ENCODE assay signal across 27 cellular contexts in the genomic region with DNA sequence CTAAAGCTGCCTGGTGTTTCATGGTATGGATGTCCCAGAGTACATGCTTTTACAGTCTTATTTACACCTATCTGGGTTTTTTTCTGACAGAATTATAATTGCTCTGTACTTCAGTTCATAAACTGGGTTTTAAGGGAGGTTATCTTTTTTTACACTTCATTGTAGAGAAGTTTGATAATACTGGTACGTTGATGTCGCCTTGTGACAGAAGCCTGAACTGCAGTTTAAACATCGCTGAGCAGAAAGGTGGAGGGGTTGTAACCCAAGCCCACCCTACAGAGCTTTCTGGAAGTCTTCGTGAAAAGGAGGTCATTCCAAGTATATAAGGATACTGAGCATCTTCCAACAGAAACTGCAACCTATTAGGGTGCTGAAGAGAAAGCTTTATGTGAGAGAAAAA. TPM values are rescaled to one million over a fixed set of nuclear protein-coding genes. Genes with fewer than 3 reads are reported as not detected.
DNase-seq lines count a peak whose midpoint lies in the region; ATAC-seq and TF ChIP-seq lines count a peak whose summit lies in the region.
"Had no signal": no experiment of that assay in that cellular context is flagged by ENCODE, and none has a peak within 500 bp of the region (broad histone marks: within the 10 kb centered on the region; RNA-seq: fewer than 3 reads in every experiment).

No MANE protein-coding gene starts in this region.

- H3K4me2 ChIP-seq in Loucy (ENCODE audit: low read depth, low read length, poor library complexity, severe bottlenecking) (no peak overlapping the region), osteoblast (ENCODE audit: insufficient read depth, low read length) (no peak overlapping the region)
- H3K4me2 ChIP-seq: BLaER1 had no signal

- H3K9me3 ChIP-seq in Loucy (ENCODE audit: insufficient read depth, low read depth, low read length), result no peaks in the 10 kb centered on the region
- no peaks in the 10 kb centered on the region for H3K9me3 ChIP-seq in osteoblast (ENCODE audit: low read depth, low read length)
- H3K9me3 ChIP-seq: BLaER1, body of pancreas, esophagus muscularis mucosa, ovary, right atrium auricular region, tibial nerve had no signal

- H3K27me3 Mint-ChIP-seq in chondrocyte (ENCODE audit: low read depth), result peaks cover 2% of the 10 kb centered on the region
- no peaks in the 10 kb centered on the region for H3K27me3 Mint-ChIP-seq in activated CD8-positive, alpha-beta T cell treated with anti-CD3 and anti-CD28 coated beads, Interleukin-2, amount 10 ng/mL, durations not matched to agents 7 days and 5 days (ENCODE audit: low read depth)
- H3K27me3 Mint-ChIP-seq: activated CD4-positive, alpha-beta T cell treated with anti-CD3 and anti-CD28 coated beads, Interleukin-2, amount 10 ng/mL, durations not matched to agents 24 days and 14 days; activated T-helper 17 cell treated with anti-CD3 and anti-CD28 coated beads, Interleukin-2, amount 50 U/mL, for 72 hours; naive B cell; T-helper 17 cell had no signal

- peak; percentile 6 for DNase-seq in ELR (ENCODE audit: low read depth)
- no peak for DNase-seq in chondrocyte (ENCODE audit: low spot score)
- peak; percentile 8 for DNase-seq in osteoblast (ENCODE audit: insufficient read length, low spot score, missing footprints)
- no peak for DNase-seq in pons (ENCODE audit: low spot score)
- DNase-seq in activated CD8-positive, alpha-beta T cell treated with anti-CD3 and anti-CD28 coated beads, Interleukin-2, amount 10 ng/mL, durations not matched to agents 7 days and 5 days, result no peak
- DNase-seq: activated CD4-positive, alpha-beta T cell treated with anti-CD3 and anti-CD28 coated beads, Interleukin-2, amount 10 ng/mL, durations not matched to agents 24 days and 14 days; activated naive CD8-positive, alpha-beta T cell treated with anti-CD3 and anti-CD28 coated beads for 36 hours; body of pancreas; effector memory CD8-positive, alpha-beta T cell; EL; mesendoderm; naive B cell; NCI-H1105; NCI-H2081; NK-92 treated with Interleukin-12 subunit alpha and Interleukin-12 subunit beta, amount 100 ng/mL, for 24 hours; ovary; RPMI8226; stimulated activated naive CD8-positive, alpha-beta T cell treated with anti-CD3 and anti-CD28 coated beads, Interleukin-15, amount 100 ng/mL, for 72 hours; T-helper 17 cell had no signal

- H3K4me3 Mint-ChIP-seq in chondrocyte (ENCODE audit: unreplicated experiment), result no peak overlapping the region
- H3K4me3 Mint-ChIP-seq in activated CD8-positive, alpha-beta T cell treated with anti-CD3 and anti-CD28 coated beads, Interleukin-2, amount 10 ng/mL, durations not matched to agents 7 days and 5 days, result no peak overlapping the region
- H3K4me3 Mint-ChIP-seq: activated CD4-positive, alpha-beta T cell treated with anti-CD3 and anti-CD28 coated beads, Interleukin-2, amount 10 ng/mL, durations not matched to agents 24 days and 14 days; activated naive CD8-positive, alpha-beta T cell treated with anti-CD3 and anti-CD28 coated beads for 36 hours; activated T-helper 17 cell treated with anti-CD3 and anti-CD28 coated beads, Interleukin-2, amount 50 U/mL, for 72 hours; effector memory CD8-positive, alpha-beta T cell; naive B cell; stimulated activated naive CD8-positive, alpha-beta T cell treated with anti-CD3 and anti-CD28 coated beads, Interleukin-15, amount 100 ng/mL, for 72 hours; T-helper 17 cell had no signal

- H3K9ac ChIP-seq in Loucy (ENCODE audit: low read depth, low read length, poor library complexity, severe bottlenecking), result no peak overlapping the region
- H3K9ac ChIP-seq: BLaER1 had no signal

- H3K4me3 ChIP-seq in Loucy (ENCODE audit: low read length, poor library complexity, severe bottlenecking) (no peak overlapping the region), osteoblast (ENCODE audit: insufficient read depth, low read length) (no peak overlapping the region)
- H3K4me3 ChIP-seq: BLaER1, body of pancreas, esophagus muscularis mucosa, ovary, right atrium auricular region, tibial nerve had no signal

- CTCF ChIA-PET in activated CD8-positive, alpha-beta T cell treated with anti-CD3 and anti-CD28 coated beads, Interleukin-2, amount 10 ng/mL, durations not matched to agents 7 days and 5 days (lab: Charles Lee), result no interaction called here

- POLR2A ChIA-PET in activated CD8-positive, alpha-beta T cell treated with anti-CD3 and anti-CD28 coated beads, Interleukin-2, amount 10 ng/mL, durations not matched to agents 7 days and 5 days (lab: Charles Lee), result no interaction called here

- no peaks in the 10 kb centered on the region for H3K4me1 Mint-ChIP-seq in chondrocyte (ENCODE audit: low read depth)
- no peaks in the 10 kb centered on the region for H3K4me1 Mint-ChIP-seq in activated CD8-positive, alpha-beta T cell treated with anti-CD3 and anti-CD28 coated beads, Interleukin-2, amount 10 ng/mL, durations not matched to agents 7 days and 5 days (ENCODE audit: low read depth)
- H3K4me1 Mint-ChIP-seq: activated CD4-positive, alpha-beta T cell treated with anti-CD3 and anti-CD28 coated beads, Interleukin-2, amount 10 ng/mL, durations not matched to agents 24 days and 14 days; activated naive CD8-positive, alpha-beta T cell treated with anti-CD3 and anti-CD28 coated beads for 36 hours; activated T-helper 17 cell treated with anti-CD3 and anti-CD28 coated beads, Interleukin-2, amount 50 U/mL, for 72 hours; naive B cell; stimulated activated naive CD8-positive, alpha-beta T cell treated with anti-CD3 and anti-CD28 coated beads, Interleukin-15, amount 100 ng/mL, for 72 hours; T-helper 17 cell had no signal

- H3K4me1 ChIP-seq in Loucy (ENCODE audit: insufficient read depth, low read length, poor library complexity, severe bottlenecking) (no peaks in the 10 kb centered on the region), osteoblast (ENCODE audit: insufficient read depth, low read length) (no peaks in the 10 kb centered on the region)
- H3K4me1 ChIP-seq: BLaER1, body of pancreas, esophagus muscularis mucosa, right atrium auricular region, tibial nerve had no signal

- H4K20me1 ChIP-seq in Loucy (ENCODE audit: insufficient read depth, low read length, poor library complexity, severe bottlenecking), result no peaks in the 10 kb centered on the region
- no peaks in the 10 kb centered on the region for H4K20me1 ChIP-seq in osteoblast (ENCODE audit: insufficient read depth, low read length)
- H4K20me1 ChIP-seq: BLaER1 had no signal

- H3K9me2 ChIP-seq in Loucy (replicated peaks; ENCODE audit: low read depth, low read length), result no peaks in the 10 kb centered on the region

- H3K9me3 Mint-ChIP-seq in chondrocyte (ENCODE audit: low read depth), result peaks cover 4% of the 10 kb centered on the region
- H3K9me3 Mint-ChIP-seq in activated CD8-positive, alpha-beta T cell treated with anti-CD3 and anti-CD28 coated beads, Interleukin-2, amount 10 ng/mL, durations not matched to agents 7 days and 5 days (ENCODE audit: insufficient read depth), result no peaks in the 10 kb centered on the region
- H3K9me3 Mint-ChIP-seq: activated CD4-positive, alpha-beta T cell treated with anti-CD3 and anti-CD28 coated beads, Interleukin-2, amount 10 ng/mL, durations not matched to agents 24 days and 14 days; activated naive CD8-positive, alpha-beta T cell treated with anti-CD3 and anti-CD28 coated beads for 36 hours; activated T-helper 17 cell treated with anti-CD3 and anti-CD28 coated beads, Interleukin-2, amount 50 U/mL, for 72 hours; effector memory CD8-positive, alpha-beta T cell; stimulated activated naive CD8-positive, alpha-beta T cell treated with anti-CD3 and anti-CD28 coated beads, Interleukin-15, amount 100 ng/mL, for 72 hours had no signal

- no peak overlapping the region for H3K27ac Mint-ChIP-seq in chondrocyte (ENCODE audit: unreplicated experiment)
- H3K27ac Mint-ChIP-seq in activated CD8-positive, alpha-beta T cell treated with anti-CD3 and anti-CD28 coated beads, Interleukin-2, amount 10 ng/mL, durations not matched to agents 7 days and 5 days, result no peak overlapping the region
- H3K27ac Mint-ChIP-seq: activated CD4-positive, alpha-beta T cell treated with anti-CD3 and anti-CD28 coated beads, Interleukin-2, amount 10 ng/mL, durations not matched to agents 24 days and 14 days; activated naive CD8-positive, alpha-beta T cell treated with anti-CD3 and anti-CD28 coated beads for 36 hours; activated T-helper 17 cell treated with anti-CD3 and anti-CD28 coated beads, Interleukin-2, amount 50 U/mL, for 72 hours; effector memory CD8-positive, alpha-beta T cell; naive B cell; stimulated activated naive CD8-positive, alpha-beta T cell treated with anti-CD3 and anti-CD28 coated beads, Interleukin-15, amount 100 ng/mL, for 72 hours; T-helper 17 cell had no signal

- H2AFZ ChIP-seq in Loucy (ENCODE audit: low read length) (no peak overlapping the region), osteoblast (ENCODE audit: low read length) (no peak overlapping the region)

- no peaks in the 10 kb centered on the region for H3K27me3 ChIP-seq in Loucy (ENCODE audit: insufficient read depth, low read length, poor library complexity, severe bottlenecking)
- peaks cover 2% of the 10 kb centered on the region for H3K27me3 ChIP-seq in osteoblast (ENCODE audit: insufficient read depth, low read length)
- H3K27me3 ChIP-seq: BLaER1, body of pancreas, esophagus muscularis mucosa, ovary, right atrium auricular region, tibial nerve had no signal

- H3K79me2 ChIP-seq in Loucy (ENCODE audit: insufficient read depth, low read length), result no peaks in the 10 kb centered on the region
- no peaks in the 10 kb centered on the region for H3K79me2 ChIP-seq in osteoblast (ENCODE audit: insufficient read depth, low read length)

- peak; percentile 47 for TF ChIP-seq CTCF in Loucy (conservative IDR thresholded peaks at IDR 0.05; ENCODE audit: low read length)
- peak; percentile 53 for TF ChIP-seq CTCF in chondrocyte (IDR thresholded peaks at IDR 0.05)
- peak; percentile 52 for TF ChIP-seq CTCF in osteoblast (IDR thresholded peaks at IDR 0.05; ENCODE audit: extremely low read depth, low read depth, low read length)

- H3F3A ChIP-seq in Loucy (ENCODE audit: low read depth), result no peaks in the 10 kb centered on the region

- no peaks in the 10 kb centered on the region for H3K36me3 ChIP-seq in Loucy (ENCODE audit: insufficient read depth, low read length)
- no peaks in the 10 kb centered on the region for H3K36me3 ChIP-seq in osteoblast (ENCODE audit: insufficient read depth, low read length)
- H3K36me3 ChIP-seq: BLaER1, esophagus muscularis mucosa, ovary, right atrium auricular region, tibial nerve had no signal

- H3K27ac ChIP-seq in osteoblast (ENCODE audit: low read depth, low read length), result no peak overlapping the region
- H3K27ac ChIP-seq: BLaER1, body of pancreas, esophagus muscularis mucosa, ovary, right atrium auricular region, tibial nerve had no signal

- H3K36me3 Mint-ChIP-seq in chondrocyte (ENCODE audit: low read depth), result no peaks in the 10 kb centered on the region
- no peaks in the 10 kb centered on the region for H3K36me3 Mint-ChIP-seq in activated CD8-positive, alpha-beta T cell treated with anti-CD3 and anti-CD28 coated beads, Interleukin-2, amount 10 ng/mL, durations not matched to agents 7 days and 5 days (ENCODE audit: low read depth)
- H3K36me3 Mint-ChIP-seq: activated naive CD8-positive, alpha-beta T cell treated with anti-CD3 and anti-CD28 coated beads for 36 hours; naive B cell had no signal

- no peak for ATAC-seq in HG03196 (IDR thresholded peaks at IDR 0.05; ENCODE audit: unreplicated experiment)
- ATAC-seq in activated CD8-positive, alpha-beta T cell treated with anti-CD3 and anti-CD28 coated beads, Interleukin-2, amount 10 ng/mL, durations not matched to agents 7 days and 5 days, result no peak
- ATAC-seq: activated T-helper 17 cell treated with anti-CD3 and anti-CD28 coated beads, Interleukin-2, amount 50 U/mL, for 72 hours; body of pancreas; effector memory CD8-positive, alpha-beta T cell; stimulated activated naive CD8-positive, alpha-beta T cell treated with anti-CD3 and anti-CD28 coated beads, Interleukin-15, amount 100 ng/mL, for 72 hours; T-helper 17 cell had no signal

RNA-seq across cellular contexts. Expression of a gene that starts 46.4 kb away (rescaled TPM):
- total RNA-seq in chondrocyte (6.0 to 7.0 TPM (median 7.0 TPM) in 3 replicates), osteoblast (4.4 and 4.7 TPM in 2 replicates)
- total RNA-seq in activated CD8-positive, alpha-beta T cell treated with anti-CD3 and anti-CD28 coated beads, Interleukin-2, amount 10 ng/mL, durations not matched to agents 7 days and 5 days, result not detected
- total RNA-seq: activated CD4-positive, alpha-beta T cell treated with anti-CD3 and anti-CD28 coated beads, Interleukin-2, amount 10 ng/mL, durations not matched to agents 24 days and 14 days; NCI-H460 had no signal

Comparison
In these comparisons a context has a peak if more than half of its experiments do, and no peak if none do; other contexts are left out.
1. DNase-seq: peak in ELR (single experiment) and osteoblast (single experiment); none in chondrocyte (single experiment), pons (single experiment) and activated CD8-positive, alpha-beta T cell treated with anti-CD3 and anti-CD28 coated beads, Interleukin-2, amount 10 ng/mL, durations not matched to agents 7 days and 5 days (single experiment).
2. Peak in every context shown above with its lines, with median percentiles within 50 percentile points of each other: CTCF ChIP-seq.